In the genomic region with DNA sequence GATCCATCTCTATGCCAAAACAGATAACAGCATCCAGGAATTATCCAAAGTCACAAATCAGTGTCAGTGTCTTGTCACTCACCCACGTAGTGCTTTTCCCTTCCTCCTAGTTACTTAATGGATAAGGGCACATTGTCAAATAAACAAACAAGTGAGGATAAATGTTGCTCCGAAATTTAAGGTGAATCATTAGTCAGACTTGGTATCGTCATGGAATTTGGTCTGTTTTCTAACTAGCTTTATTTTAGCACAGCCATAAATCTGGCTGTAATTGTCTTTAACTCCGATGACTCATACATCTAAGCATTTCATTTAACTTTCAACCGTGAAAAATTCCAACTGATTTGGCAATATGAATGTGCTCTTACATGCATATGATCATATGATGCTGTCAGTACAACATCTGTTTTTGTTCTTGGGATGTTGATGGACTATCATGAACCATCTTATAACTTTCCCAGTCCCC, we compare ENCODE assay signal across 10 cellular contexts.
DNase-seq lines count a peak whose midpoint lies in the region; TF ChIP-seq lines count a peak whose summit lies in the region.
"Had no signal": no experiment of that assay in that cellular context is flagged by ENCODE, and none has a peak within 500 bp of the region (broad histone marks: within the 10 kb centered on the region; RNA-seq: fewer than 3 reads in every experiment).

No MANE protein-coding gene starts in this region.

- no peak overlapping the region for H3K4me3 Mint-ChIP-seq in CD8-positive, alpha-beta memory T cell
- no peak overlapping the region for H3K4me3 Mint-ChIP-seq in T-helper 2 cell treated with Interferon-gamma antibody and Interleukin-4, amounts not matched to agents 5 μg/mL and 100 μg/mL, for 36 hours

- H3K79me2 ChIP-seq in neural cell (replicated peaks; ENCODE audit: insufficient read depth, low read length) = no peaks in the 10 kb centered on the region

- peak; percentile 63 for DNase-seq in AG20443 (ENCODE audit: low spot score)
- peak; percentile 5 for DNase-seq in NCI-H2171 (lab: John Stamatoyannopoulos, UW)
- DNase-seq in dermis microvascular lymphatic vessel endothelial cell (ENCODE audit: low read depth in 2 of 2) = peak; percentile 97 to 99
- DNase-seq in CD8-positive, alpha-beta memory T cell = no peak
- DNase-seq in T-helper 2 cell treated with Interferon-gamma antibody and Interleukin-4, amounts not matched to agents 5 μg/mL and 100 μg/mL, for 36 hours (ENCODE audit: low spot score) = no peak
- DNase-seq in NCI-H187 (lab: John Stamatoyannopoulos, UW) = no peak
- no peak for DNase-seq in GDM1 (lab: John Stamatoyannopoulos, UW)
- DNase-seq: stimulated activated CD8-positive, alpha-beta memory T cell treated with anti-CD3 and anti-CD28 coated beads, Interleukin-4, amount 100 ng/mL, for 48 hours had no signal

- H4K20me1 ChIP-seq in neural cell (ENCODE audit: insufficient read depth) = no peaks in the 10 kb centered on the region

- no peak overlapping the region for H3K9ac ChIP-seq in neural cell (ENCODE audit: low read length)

- no peaks in the 10 kb centered on the region for H3K36me3 Mint-ChIP-seq in CD8-positive, alpha-beta memory T cell
- no peaks in the 10 kb centered on the region for H3K36me3 Mint-ChIP-seq in T-helper 2 cell treated with Interferon-gamma antibody and Interleukin-4, amounts not matched to agents 5 μg/mL and 100 μg/mL, for 36 hours (ENCODE audit: low read depth)

- POLR2A ChIA-PET in CD8-positive, alpha-beta memory T cell (lab: Charles Lee) = no interaction called here

- H3K9me3 ChIP-seq in neural cell (ENCODE audit: low read length) = no peaks in the 10 kb centered on the region
- no peaks in the 10 kb centered on the region for H3K9me3 ChIP-seq in CD8-positive, alpha-beta memory T cell (ENCODE audit: low read length)

- H3K9me2 ChIP-seq in neural cell (ENCODE audit: insufficient read depth, low read length) = no peaks in the 10 kb centered on the region

- H3K4me3 ChIP-seq in neural cell (ENCODE audit: low read length) = no peak overlapping the region
- no peak overlapping the region for H3K4me3 ChIP-seq in CD8-positive, alpha-beta memory T cell (ENCODE audit: low read length)

- no peak for TF ChIP-seq RAD21 in neural cell (conservative IDR thresholded peaks at IDR 0.05)

- no peak overlapping the region for H3K27ac Mint-ChIP-seq in CD8-positive, alpha-beta memory T cell
- no peak overlapping the region for H3K27ac Mint-ChIP-seq in T-helper 2 cell treated with Interferon-gamma antibody and Interleukin-4, amounts not matched to agents 5 μg/mL and 100 μg/mL, for 36 hours

- H3K27ac ChIP-seq in neural cell (ENCODE audit: low read length) = peak overlapping the region; percentile 7
- H3K27ac ChIP-seq in CD8-positive, alpha-beta memory T cell (ENCODE audit: low read depth, low read length) = no peak overlapping the region
- H3K27ac ChIP-seq: HL-60 had no signal

- peaks cover 8% of the 10 kb centered on the region for H3F3A ChIP-seq in neural cell (ENCODE audit: insufficient read depth, low read length, poor library complexity, severe bottlenecking)

- CTCF ChIA-PET in CD8-positive, alpha-beta memory T cell (lab: Charles Lee) = no interaction called here

- no peak for TF ChIP-seq CTCF in neural cell (IDR thresholded peaks at IDR 0.05; ENCODE audit: poor library complexity, severe bottlenecking)

- peaks cover 3 to 4% of the 10 kb centered on the region in 2 donors for H3K27me3 Mint-ChIP-seq in CD8-positive, alpha-beta memory T cell
- peaks cover 7% of the 10 kb centered on the region for H3K27me3 Mint-ChIP-seq in T-helper 2 cell treated with Interferon-gamma antibody and Interleukin-4, amounts not matched to agents 5 μg/mL and 100 μg/mL, for 36 hours (ENCODE audit: low read depth)

- no peak overlapping the region for H3K4me2 ChIP-seq in neural cell (ENCODE audit: low read length)

- H3K9me3 Mint-ChIP-seq in CD8-positive, alpha-beta memory T cell = no peaks in the 10 kb centered on the region
- H3K9me3 Mint-ChIP-seq in T-helper 2 cell treated with Interferon-gamma antibody and Interleukin-4, amounts not matched to agents 5 μg/mL and 100 μg/mL, for 36 hours = no peaks in the 10 kb centered on the region

- no peak overlapping the region for H2AFZ ChIP-seq in neural cell (ENCODE audit: low read depth, low read length)

- no peaks in the 10 kb centered on the region for H3K36me3 ChIP-seq in neural cell (ENCODE audit: insufficient read depth, low read length)
- H3K36me3 ChIP-seq in CD8-positive, alpha-beta memory T cell (ENCODE audit: insufficient read depth, low read length) = no peaks in the 10 kb centered on the region

- no peaks in the 10 kb centered on the region for H3K27me3 ChIP-seq in neural cell (ENCODE audit: insufficient read depth, low read depth, low read length)
- no peaks in the 10 kb centered on the region for H3K27me3 ChIP-seq in CD8-positive, alpha-beta memory T cell (ENCODE audit: insufficient read depth, low read length, poor library complexity, severe bottlenecking)

- no peaks in the 10 kb centered on the region for H3K4me1 Mint-ChIP-seq in CD8-positive, alpha-beta memory T cell
- H3K4me1 Mint-ChIP-seq in T-helper 2 cell treated with Interferon-gamma antibody and Interleukin-4, amounts not matched to agents 5 μg/mL and 100 μg/mL, for 36 hours (ENCODE audit: low read depth) = no peaks in the 10 kb centered on the region

- no peak for TF ChIP-seq EP300 in neural cell (conservative IDR thresholded peaks at IDR 0.05; ENCODE audit: poor library complexity, severe bottlenecking)

- H3K4me1 ChIP-seq in CD8-positive, alpha-beta memory T cell (ENCODE audit: insufficient read depth, low read length) = no peaks in the 10 kb centered on the region

TF ChIP-seq in neural cell, 6 proteins besides CTCF, POLR2A, EP300 and RAD21:
- TF ChIP-seq POLR2AphosphoS5 (IDR thresholded peaks at IDR 0.05) = no peak
- no peak for TF ChIP-seq MXI1 (conservative IDR thresholded peaks at IDR 0.05; ENCODE audit: poor library complexity, severe bottlenecking)
- TF ChIP-seq, protein P1, sequence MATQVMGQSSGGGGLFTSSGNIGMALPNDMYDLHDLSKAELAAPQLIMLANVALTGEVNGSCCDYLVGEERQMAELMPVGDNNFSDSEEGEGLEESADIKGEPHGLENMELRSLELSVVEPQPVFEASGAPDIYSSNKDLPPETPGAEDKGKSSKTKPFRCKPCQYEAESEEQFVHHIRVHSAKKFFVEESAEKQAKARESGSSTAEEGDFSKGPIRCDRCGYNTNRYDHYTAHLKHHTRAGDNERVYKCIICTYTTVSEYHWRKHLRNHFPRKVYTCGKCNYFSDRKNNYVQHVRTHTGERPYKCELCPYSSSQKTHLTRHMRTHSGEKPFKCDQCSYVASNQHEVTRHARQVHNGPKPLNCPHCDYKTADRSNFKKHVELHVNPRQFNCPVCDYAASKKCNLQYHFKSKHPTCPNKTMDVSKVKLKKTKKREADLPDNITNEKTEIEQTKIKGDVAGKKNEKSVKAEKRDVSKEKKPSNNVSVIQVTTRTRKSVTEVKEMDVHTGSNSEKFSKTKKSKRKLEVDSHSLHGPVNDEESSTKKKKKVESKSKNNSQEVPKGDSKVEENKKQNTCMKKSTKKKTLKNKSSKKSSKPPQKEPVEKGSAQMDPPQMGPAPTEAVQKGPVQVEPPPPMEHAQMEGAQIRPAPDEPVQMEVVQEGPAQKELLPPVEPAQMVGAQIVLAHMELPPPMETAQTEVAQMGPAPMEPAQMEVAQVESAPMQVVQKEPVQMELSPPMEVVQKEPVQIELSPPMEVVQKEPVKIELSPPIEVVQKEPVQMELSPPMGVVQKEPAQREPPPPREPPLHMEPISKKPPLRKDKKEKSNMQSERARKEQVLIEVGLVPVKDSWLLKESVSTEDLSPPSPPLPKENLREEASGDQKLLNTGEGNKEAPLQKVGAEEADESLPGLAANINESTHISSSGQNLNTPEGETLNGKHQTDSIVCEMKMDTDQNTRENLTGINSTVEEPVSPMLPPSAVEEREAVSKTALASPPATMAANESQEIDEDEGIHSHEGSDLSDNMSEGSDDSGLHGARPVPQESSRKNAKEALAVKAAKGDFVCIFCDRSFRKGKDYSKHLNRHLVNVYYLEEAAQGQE (IDR thresholded peaks at IDR 0.05; ENCODE audit: borderline replicate concordance) = no peak
- no peak for TF ChIP-seq EZH2 (IDR thresholded peaks at IDR 0.05; ENCODE audit: borderline replicate concordance, insufficient read depth, low read length, poor library complexity, severe bottlenecking)
- TF ChIP-seq TAF1 (IDR thresholded peaks at IDR 0.05; ENCODE audit: low read depth) = no peak
- TF ChIP-seq SMC3 (conservative IDR thresholded peaks at IDR 0.05; ENCODE audit: poor library complexity) = no peak

Comparison
In these comparisons a context has a peak if more than half of its experiments do, and no peak if none do; other contexts are left out.
1. DNase-seq: peak in AG20443 (single experiment), NCI-H2171 (single experiment) and dermis microvascular lymphatic vessel endothelial cell (2 of 2); none in CD8-positive, alpha-beta memory T cell (0 of 5), T-helper 2 cell treated with Interferon-gamma antibody and Interleukin-4, amounts not matched to agents 5 μg/mL and 100 μg/mL, for 36 hours (single experiment), NCI-H187 (0 of 2) and GDM1 (single experiment).